In genomic region chrX:30799327-30799726, GRCh38 we compare ENCODE assay signal across 9 cellular contexts.
"Had no signal": no experiment of that assay in that cellular context is flagged by ENCODE, and none has a peak within 500 bp of the region (broad histone marks: within the 10 kb centered on the region; RNA-seq: fewer than 3 reads in every experiment).

No MANE protein-coding gene starts in this region.

- H3K9me3 Mint-ChIP-seq: GM23338, HFFc6 had no signal

- H3K36me3 ChIP-seq: HAP-1 had no signal

- H3K9me3 ChIP-seq: HAP-1 had no signal

- H3K4me3 ChIP-seq: GM23248, GM23338, HAP-1 had no signal

- ATAC-seq: GM23338, HCT116 had no signal

- H3K4me1 ChIP-seq: HAP-1 had no signal

- H2AFZ ChIP-seq: GM23248, GM23338 had no signal

- H3K4me3 Mint-ChIP-seq: GM23338, HFFc6 had no signal

- H3K27ac Mint-ChIP-seq: GM23338, HFFc6 had no signal

- DNase-seq: GM23248, GOT3, H7, HCEC 1CT, HFFc6 had no signal

- H3K4me2 ChIP-seq: GM23338 had no signal

- H3K9ac ChIP-seq: GM23248 had no signal

- H3K27ac ChIP-seq: GM23248 had no signal

- FAIRE-seq: H54 had no signal

- H3K4me1 Mint-ChIP-seq: GM23338 had no signal
